ENCODE assay signal across 1 cellular context in genomic region chr6:1957746-1958145, GRCh38.
TF ChIP-seq lines count a peak whose summit lies in the region.

No MANE protein-coding gene starts in this region.

TF ChIP-seq in K562, 482 proteins besides CTCF, POLR2A, EP300 and RAD21:
- no peak for TF ChIP-seq TOE1 (IDR thresholded peaks at IDR 0.05; ENCODE audit: borderline replicate concordance)
- TF ChIP-seq TOE1 (CRISPR knock-in tag; IDR thresholded peaks at IDR 0.05; ENCODE audit: borderline replicate concordance, low read depth), result no peak
- peak; percentile 37; the same call in 1 of the 2 replicates for TF ChIP-seq ZNF121 (CRISPR knock-in tag; conservative IDR thresholded peaks at IDR 0.05)
- TF ChIP-seq FIP1L1 (IDR thresholded peaks at IDR 0.05; ENCODE audit: low read depth, low read length, poor library complexity, severe bottlenecking), result no peak
- peak; percentile 8 for TF ChIP-seq RBM25 (IDR thresholded peaks at IDR 0.05; ENCODE audit: low read depth, low read length, severe bottlenecking)
- no peak for TF ChIP-seq GTF2B (IDR thresholded peaks at IDR 0.05; ENCODE audit: extremely low read depth, insufficient read length)
- TF ChIP-seq RBM34 (IDR thresholded peaks at IDR 0.05; ENCODE audit: borderline replicate concordance, insufficient read depth, low read length), result no peak
- TF ChIP-seq ARID4B (CRISPR knock-in tag; IDR thresholded peaks at IDR 0.05), result no peak
